Comparison of ENCODE assay signal across 8 cellular contexts in the genomic region with DNA sequence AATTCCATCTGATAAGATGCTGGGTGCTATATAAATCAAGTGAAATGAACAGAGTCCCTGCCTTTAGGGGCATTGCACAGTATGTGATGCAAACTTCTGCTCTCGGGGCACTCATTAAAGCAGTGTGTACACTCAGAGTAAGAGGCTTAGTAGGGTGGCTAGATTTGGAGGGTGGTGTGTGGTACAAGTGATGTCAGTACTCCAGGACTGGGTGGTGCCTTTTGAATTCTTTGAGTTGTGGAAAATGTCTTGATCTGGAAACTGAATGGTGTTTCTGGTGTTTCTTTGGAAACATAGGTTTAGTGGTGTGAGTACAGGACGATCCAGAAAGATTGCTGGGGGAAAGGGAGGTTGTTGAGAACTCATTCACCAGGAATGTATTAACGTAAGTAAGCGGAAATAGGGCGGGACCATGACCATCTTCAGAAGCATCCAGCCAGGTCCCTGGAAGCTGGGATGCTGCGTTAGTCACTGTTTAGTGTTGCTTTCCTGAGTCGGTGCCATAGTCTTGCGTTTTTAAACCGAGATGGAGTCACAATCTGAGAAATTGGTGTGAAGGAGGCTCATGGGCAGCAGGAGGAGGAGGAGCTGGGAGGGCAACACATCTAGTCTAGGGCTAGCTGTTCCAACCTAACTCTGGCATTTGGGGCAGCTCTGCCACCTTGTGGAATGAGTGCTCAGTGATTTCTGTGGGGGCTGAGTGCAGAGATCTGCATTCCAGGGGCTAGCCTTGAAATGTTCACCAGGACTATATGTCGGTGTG.
DNase-seq lines count a peak whose midpoint lies in the region; ATAC-seq, FAIRE-seq and TF ChIP-seq lines count a peak whose summit lies in the region.

No MANE protein-coding gene starts in this region.

- peak; percentile 76 for ATAC-seq in lung (ENCODE audit: insufficient read depth, low FRiP score)
- ATAC-seq in HG02884 (IDR thresholded peaks at IDR 0.05; ENCODE audit: unreplicated experiment) = no peak

- FAIRE-seq in A204.1 (lab: Jason Lieb, UNC) (peak; percentile 74), GM12892 (lab: Jason Lieb, UNC) (peak; percentile 21)

- H3K27me3 ChIP-seq in dorsolateral prefrontal cortex = no peaks in the 10 kb centered on the region
- no peaks in the 10 kb centered on the region for H3K27me3 ChIP-seq in lung (ENCODE audit: control insufficient read depth, insufficient read depth)

- intact Hi-C loops in dorsolateral prefrontal cortex (cut with DNase I) = loop anchor here (5.0 to 10.0 kb wide), 6 partner anchors 139 to 422 kb away; a partner anchor contains a TSS

- H3K27ac ChIP-seq in dorsolateral prefrontal cortex (peak overlapping the region in 18 of 59 donors; percentile 3 to 57 (median 30)), lung (ENCODE audit: low read depth in 1 of 2, low read length in 1 of 2) (peak overlapping the region; percentile 58 to 77)

- DNase-seq in GM12892 (ENCODE audit: insufficient read length) (no peak), NCI-H446 treated with DMSO at 0.1 percent for 48 hours (lab: John Stamatoyannopoulos, UW) (peak; percentile 48), dorsolateral prefrontal cortex (peak; percentile 53 to 81 (median 78)), lung (ENCODE audit: low spot score) (peak; percentile 66)
- peak; percentile 49 to 52 for DNase-seq in activated CD4-positive, alpha-beta T cell treated with anti-CD3 and anti-CD28 coated beads, Interleukin-2, amount 50 U/mL, for 4 hours
- DNase-seq in stimulated activated CD4-positive, alpha-beta T cell treated with anti-CD3 and anti-CD28 coated beads, TNF-alpha, amount 100 ng/mL, for 1 hour (ENCODE audit: low read depth in 3 of 3, low spot score in 1 of 3) = peak; percentile 12 to 32 (median 32)

- peaks cover 0 to 1% of the 10 kb centered on the region in 2 donors for H3K4me1 ChIP-seq in lung (ENCODE audit: control insufficient read depth in 2 of 2, insufficient read depth in 2 of 2, low read length in 2 of 2)

- H3K4me3 ChIP-seq in dorsolateral prefrontal cortex (peak overlapping the region in 10 of 59 donors; percentile 9 to 33 (median 18)), lung (no peak overlapping the region)

- H3K36me3 ChIP-seq in lung (ENCODE audit: control insufficient read depth in 2 of 2, insufficient read depth in 2 of 2, low read length in 2 of 2) = peaks cover 0 to 8% of the 10 kb centered on the region in 2 donors

- TF ChIP-seq POLR2A in GM12892 (IDR thresholded peaks at IDR 0.05; ENCODE audit: low read depth, low read length) = no peak

- no peaks in the 10 kb centered on the region for H3K9me3 ChIP-seq in lung (ENCODE audit: control insufficient read depth in 2 of 2, insufficient read depth in 1 of 2, low read length in 1 of 2)

- TF ChIP-seq CTCF in dorsolateral prefrontal cortex (IDR thresholded peaks at IDR 0.05 in 54 of 56, conservative IDR thresholded peaks at IDR 0.05 in 2 of 56; ENCODE audit: low read depth in 1 of 56, partially characterized antibody in 56 of 56) = peak; percentile 54 to 90 (median 80)
- TF ChIP-seq CTCF in lung (IDR thresholded peaks at IDR 0.05; ENCODE audit: control extremely low read depth, extremely low read depth) = peak; percentile 58

- 47 to 64% methylated on average over 10 of the region's 10 CpGs for WGBS in lung, 2 donors
